10 cellular contexts compared by ENCODE assay signal in genomic region chr11:66950113-66950535, GRCh38. TPM values are rescaled to one million over a fixed set of nuclear protein-coding genes. Genes with fewer than 3 reads are reported as not detected.
DNase-seq lines count a peak whose midpoint lies in the region; ATAC-seq, FAIRE-seq and TF ChIP-seq lines count a peak whose summit lies in the region.
"Had no signal": no experiment of that assay in that cellular context is flagged by ENCODE, and none has a peak within 500 bp of the region (broad histone marks: within the 10 kb centered on the region; RNA-seq: fewer than 3 reads in every experiment).

No MANE protein-coding gene starts in this region.

- no peaks in the 10 kb centered on the region for H3K27me3 ChIP-seq in esophagus squamous epithelium

- peaks cover 0 to 12% (median 0%) of the 10 kb centered on the region in 3 donors for H3K4me1 ChIP-seq in esophagus squamous epithelium

- H3K9me3 ChIP-seq in esophagus squamous epithelium: no peaks in the 10 kb centered on the region

- 24 to 41% methylated on average over 7 of the region's 8 CpGs for WGBS in esophagus squamous epithelium, 2 donors

- no peak for TF ChIP-seq CTCF in esophagus squamous epithelium (IDR thresholded peaks at IDR 0.05)

- no peak overlapping the region for H3K4me3 ChIP-seq in esophagus squamous epithelium

- peaks cover 0 to 5% (median 0%) of the 10 kb centered on the region in 3 donors for H3K36me3 ChIP-seq in esophagus squamous epithelium

- H3K27ac ChIP-seq in esophagus squamous epithelium: peak overlapping the region; percentile 12 to 53 (median 30)

- DNase-seq in NCI-H82 (lab: John Stamatoyannopoulos, UW): peak; percentile 39
- no peak for DNase-seq in NCI-H82 treated with DMSO at 0.1 percent for 48 hours (lab: John Stamatoyannopoulos, UW; ENCODE audit: unreplicated experiment)
- peak; percentile 87 for DNase-seq in RCC 7860 (ENCODE audit: low spot score)
- DNase-seq in esophagus squamous epithelium (lab: John Stamatoyannopoulos, UW): no peak
- no peak for DNase-seq in sciatic nerve (ENCODE audit: low spot score)
- no peak for DNase-seq in SKM-1 (lab: John Stamatoyannopoulos, UW; ENCODE audit: unreplicated experiment)
- no peak for DNase-seq in dedifferentiated amniotic fluid mesenchymal stem cell (ENCODE audit: extremely low spot score)
- no peak for DNase-seq in GM12891 (ENCODE audit: insufficient read length, low spot score)

- TF ChIP-seq POLR2A in esophagus squamous epithelium (IDR thresholded peaks at IDR 0.05): no peak
- no peak for TF ChIP-seq POLR2A in GM12891 (IDR thresholded peaks at IDR 0.05; ENCODE audit: low read depth, low read length)

- peak; percentile 27 for ATAC-seq in sciatic nerve

- FAIRE-seq in RCC 7860 (lab: Jason Lieb, UNC) (peak; percentile 44), GM12891 (lab: Jason Lieb, UNC) (no peak)
- FAIRE-seq: islet of Langerhans had no signal

- intact Hi-C loops in esophagus squamous epithelium (cut with DNase I): no loop called here
- intact Hi-C loops in sciatic nerve (cut with DNase I): loop anchor here (10.0 kb wide), 1 partner anchor 85 kb away; no protein-coding TSS in a partner anchor

TF ChIP-seq in GM12891, 5 proteins besides CTCF, POLR2A, EP300 and RAD21:
- TF ChIP-seq TAF1 (IDR thresholded peaks at IDR 0.05; ENCODE audit: low read depth, low read length) (no peak), POU2F2 (IDR thresholded peaks at IDR 0.05; ENCODE audit: low read depth, low read length) (no peak), PAX5 (IDR thresholded peaks at IDR 0.05; ENCODE audit: insufficient read depth, low read length, severe bottlenecking) (no peak), SPI1 (IDR thresholded peaks at IDR 0.05; ENCODE audit: low read depth, low read length) (no peak), POLR2AphosphoS5 (IDR thresholded peaks at IDR 0.05; ENCODE audit: low read depth, low read length) (no peak)

RNA-seq across cellular contexts. Expression of gene PC, which starts 8.1 kb away (rescaled TPM):
- total RNA-seq in esophagus squamous epithelium: 10 to 100 TPM; 13.5 to 43.0 (median 27.5) TPM
- 103 TPM for total RNA-seq in sciatic nerve
- polyA plus RNA-seq in GM12891 (2012; ENCODE audit: low read depth, missing spikeins): 5.2 TPM

RNA-seq across cellular contexts. Expression of gene C11orf86, which starts 25.0 kb away (rescaled TPM):
- not detected for total RNA-seq in esophagus squamous epithelium
- total RNA-seq in sciatic nerve: not detected
- not detected for polyA plus RNA-seq in GM12891 (2012; ENCODE audit: low read depth, missing spikeins)
- total RNA-seq: CD4-positive, CD25-positive, alpha-beta regulatory T cell had no signal
- polyA plus RNA-seq: CD4-positive, CD25-positive, alpha-beta regulatory T cell had no signal

Comparison
In these comparisons a context has a peak if more than half of its experiments do, and no peak if none do; other contexts are left out.
1. DNase-seq: peak in NCI-H82 (single experiment) and RCC 7860 (single experiment); none in NCI-H82 treated with DMSO at 0.1 percent for 48 hours (single experiment), esophagus squamous epithelium (single experiment), sciatic nerve (single experiment), SKM-1 (single experiment), dedifferentiated amniotic fluid mesenchymal stem cell (single experiment) and GM12891 (single experiment).